21 cellular contexts compared by ENCODE assay signal in genomic region chr7:84294391-84294790, GRCh38.
"Had no signal": no experiment of that assay in that cellular context is flagged by ENCODE, and none has a peak within 500 bp of the region (broad histone marks: within the 10 kb centered on the region; RNA-seq: fewer than 3 reads in every experiment).

No MANE protein-coding gene starts in this region.

- H3K4me3 Mint-ChIP-seq: immature natural killer cell, mesothelial cell of epicardium, naive B cell had no signal

- H3K27me3 Mint-ChIP-seq: naive B cell had no signal

- H3K4me3 ChIP-seq: coronary artery, dorsolateral prefrontal cortex, esophagus muscularis mucosa, gastroesophageal sphincter, heart left ventricle, hepatocyte, left lung, lower lobe of right lung, mucosa of descending colon had no signal

- H3K4me1 Mint-ChIP-seq: immature natural killer cell, naive B cell had no signal

- H3K79me2 ChIP-seq: hepatocyte had no signal

- H3K9me3 ChIP-seq: esophagus muscularis mucosa, gastroesophageal sphincter, heart left ventricle, left lung, lower lobe of right lung, mucosa of descending colon had no signal

- H3K4me1 ChIP-seq: esophagus muscularis mucosa, foreskin keratinocyte, gastroesophageal sphincter, heart left ventricle, left lung, lower lobe of right lung had no signal

- ATAC-seq: foreskin keratinocyte, gastroesophageal sphincter, heart left ventricle, left cardiac atrium, left lung, left ventricle myocardium superior, lower lobe of right lung, mucosa of descending colon had no signal

- H3K36me3 Mint-ChIP-seq: immature natural killer cell, mesothelial cell of epicardium, naive B cell had no signal

- H3K4me2 ChIP-seq: hepatocyte had no signal

- H3K36me3 ChIP-seq: esophagus muscularis mucosa, gastroesophageal sphincter, heart left ventricle, left lung, lower lobe of right lung had no signal

- H3K27ac ChIP-seq: coronary artery, dorsolateral prefrontal cortex, esophagus muscularis mucosa, foreskin keratinocyte, gastroesophageal sphincter, heart left ventricle, hepatocyte, left lung, lower lobe of right lung had no signal

- H3K27me3 ChIP-seq: dorsolateral prefrontal cortex, esophagus muscularis mucosa, foreskin keratinocyte, gastroesophageal sphincter, heart left ventricle, hepatocyte, left lung had no signal

- DNase-seq: dermis blood vessel endothelial cell; dorsolateral prefrontal cortex; effector CD4-positive, alpha-beta T cell; effector memory CD4-positive, alpha-beta T cell; foreskin keratinocyte; heart left ventricle; hypothalamus; immature natural killer cell; islet precursor cell; left cardiac atrium; left lung; left ventricle myocardium superior; lower lobe of right lung; mesenchymal stem cell; mucosa of descending colon; naive B cell had no signal

- H2AFZ ChIP-seq: hepatocyte had no signal

- H3K27ac Mint-ChIP-seq: immature natural killer cell, naive B cell had no signal
